Comparison of ENCODE assay signal across 9 cellular contexts in genomic region chr6:116101790-116102189, GRCh38. TPM values are rescaled to one million over a fixed set of nuclear protein-coding genes. Genes with fewer than 3 reads are reported as not detected.
DNase-seq lines count a peak whose midpoint lies in the region; ATAC-seq and TF ChIP-seq lines count a peak whose summit lies in the region.
"Had no signal": no experiment of that assay in that cellular context is flagged by ENCODE, and none has a peak within 500 bp of the region (broad histone marks: within the 10 kb centered on the region; RNA-seq: fewer than 3 reads in every experiment).

No MANE protein-coding gene starts in this region.

- H3K4me1 Mint-ChIP-seq in CD4-positive, CD25-positive, alpha-beta regulatory T cell: peaks cover 28 to 67% (median 54%) of the 10 kb centered on the region in 4 donors
- peaks cover 48 to 57% of the 10 kb centered on the region in 2 donors for H3K4me1 Mint-ChIP-seq in effector memory CD8-positive, alpha-beta T cell (ENCODE audit: low read depth in 2 of 2)

- peaks cover 4% of the 10 kb centered on the region for H3K36me3 ChIP-seq in CD4-positive, CD25-positive, alpha-beta regulatory T cell (ENCODE audit: control insufficient read depth, insufficient read depth, low read length)
- no peaks in the 10 kb centered on the region for H3K36me3 ChIP-seq in neuron (ENCODE audit: insufficient read depth, low read length)

- intact Hi-C loops in posterior vena cava (cut with DNase I): loop anchor here in 1 of 2 donors (2.0 kb wide), 1 partner anchor 93 kb away; no protein-coding TSS in a partner anchor

- no peak for ATAC-seq in CD4-positive, CD25-positive, alpha-beta regulatory T cell (ENCODE audit: low read depth in 2 of 2)
- no peak for ATAC-seq in effector memory CD8-positive, alpha-beta T cell (replicated peaks)
- ATAC-seq in GM21390 (IDR thresholded peaks at IDR 0.05; ENCODE audit: unreplicated experiment): no peak

- H3K27me3 ChIP-seq in CD4-positive, CD25-positive, alpha-beta regulatory T cell (ENCODE audit: control insufficient read depth, insufficient read depth, low read length): no peaks in the 10 kb centered on the region
- H3K27me3 ChIP-seq in neuron (ENCODE audit: insufficient read depth, low read length): no peaks in the 10 kb centered on the region

- H2AFZ ChIP-seq in neuron (ENCODE audit: low read depth, low read length): peak overlapping the region; percentile 78

- H3K9me3 ChIP-seq in CD4-positive, CD25-positive, alpha-beta regulatory T cell (ENCODE audit: control insufficient read depth in 2 of 2, low read length in 2 of 2): no peaks in the 10 kb centered on the region
- no peaks in the 10 kb centered on the region for H3K9me3 ChIP-seq in neuron (ENCODE audit: low read length)

- peaks cover 38% of the 10 kb centered on the region for H3K4me1 ChIP-seq in CD4-positive, CD25-positive, alpha-beta regulatory T cell (ENCODE audit: control insufficient read depth, insufficient read depth, low read length, poor library complexity, severe bottlenecking)
- H3K4me1 ChIP-seq in neuron (ENCODE audit: insufficient read depth, low read length): peaks cover 6% of the 10 kb centered on the region

- H3K4me3 ChIP-seq in CD4-positive, CD25-positive, alpha-beta regulatory T cell (ENCODE audit: low read depth, low read length): peak overlapping the region; percentile 90
- peak overlapping the region; percentile 82 for H3K4me3 ChIP-seq in neuron (ENCODE audit: low read length)

- H3K4me3 Mint-ChIP-seq in CD4-positive, CD25-positive, alpha-beta regulatory T cell: peak overlapping the region; percentile 88 to 98 (median 96)
- H3K4me3 Mint-ChIP-seq in effector memory CD8-positive, alpha-beta T cell: peak overlapping the region; percentile 92 to 93

- DNase-seq in CD4-positive, CD25-positive, alpha-beta regulatory T cell: no peak
- DNase-seq in NAMALWA (ENCODE audit: low spot score) (peak; percentile 47), AG08396 (ENCODE audit: low spot score) (no peak), posterior vena cava (ENCODE audit: low spot score) (no peak), GM10248 (ENCODE audit: extremely low spot score) (no peak)
- no peak for DNase-seq in effector memory CD8-positive, alpha-beta T cell

- no peaks in the 10 kb centered on the region for H3K27me3 Mint-ChIP-seq in CD4-positive, CD25-positive, alpha-beta regulatory T cell
- H3K27me3 Mint-ChIP-seq in effector memory CD8-positive, alpha-beta T cell: no peaks in the 10 kb centered on the region

- H3K27ac Mint-ChIP-seq in CD4-positive, CD25-positive, alpha-beta regulatory T cell: peak overlapping the region; percentile 76 to 93 (median 89)
- peak overlapping the region; percentile 85 to 91 for H3K27ac Mint-ChIP-seq in effector memory CD8-positive, alpha-beta T cell

- TF ChIP-seq CTCF in GM10248 (IDR thresholded peaks at IDR 0.05; ENCODE audit: control extremely low read depth, extremely low read depth, low read depth, missing control alignments): no peak

- peaks cover 5% of the 10 kb centered on the region for H3K36me3 Mint-ChIP-seq in CD4-positive, CD25-positive, alpha-beta regulatory T cell
- peaks cover 3% of the 10 kb centered on the region for H3K36me3 Mint-ChIP-seq in effector memory CD8-positive, alpha-beta T cell (ENCODE audit: insufficient read depth)

- CTCF ChIA-PET in GM10248 (lab: Yijun Ruan, JAX): interaction anchor here (1.3 to 5.2 kb wide), 8 partner anchors 10 to 90 kb away, joined by 3 to 59 read pairs (median 8); partner anchors contain the start of gene FRK

- no peaks in the 10 kb centered on the region for H3K9me3 Mint-ChIP-seq in CD4-positive, CD25-positive, alpha-beta regulatory T cell
- H3K9me3 Mint-ChIP-seq in effector memory CD8-positive, alpha-beta T cell: no peaks in the 10 kb centered on the region

- no peak overlapping the region for H3K27ac ChIP-seq in CD4-positive, CD25-positive, alpha-beta regulatory T cell (ENCODE audit: insufficient read depth, low read length, poor library complexity, severe bottlenecking)

- POLR2A ChIA-PET in GM10248 (lab: Yijun Ruan, JAX): no interaction called here

RNA-seq across cellular contexts. Expression of gene NT5DC1, which starts 1.1 kb away (rescaled TPM):
- 32.4 TPM for total RNA-seq in CD4-positive, CD25-positive, alpha-beta regulatory T cell
- polyA plus RNA-seq in CD4-positive, CD25-positive, alpha-beta regulatory T cell: 10 to 100 TPM; 57.9 to 80.2 (median 66.9) TPM
- total RNA-seq in posterior vena cava: 10 to 100 TPM; 37.5 to 38.1 TPM

RNA-seq across cellular contexts. Expression of gene COL10A1, which starts 24.1 kb away (rescaled TPM):
- not detected for total RNA-seq in CD4-positive, CD25-positive, alpha-beta regulatory T cell
- polyA plus RNA-seq in CD4-positive, CD25-positive, alpha-beta regulatory T cell: not detected
- under 1 TPM in 1 of 2 donors, not detected in 1; 0.14 TPM for total RNA-seq in posterior vena cava
- total RNA-seq: T-helper 1 cell treated with Interleukin-12 subunit alpha and Interleukin-12 subunit beta and Interleukin-4 antibody, amounts not matched to agents 30 ng/mL and 1 ng/mL, for 36 hours had no signal

RNA-seq across cellular contexts. Expression of gene FRK, which starts 41.1 kb away (rescaled TPM):
- not detected for total RNA-seq in CD4-positive, CD25-positive, alpha-beta regulatory T cell
- not detected for polyA plus RNA-seq in CD4-positive, CD25-positive, alpha-beta regulatory T cell
- 1 to 10 TPM; 5.1 to 8.3 TPM for total RNA-seq in posterior vena cava
